ENCODE assay signal across 18 cellular contexts in genomic region chr1:217138839-217139466, GRCh38.
A peak's percentile ranks its signal among the peaks of the same experiment; 100 is the strongest.
DNase-seq lines count a peak whose midpoint lies in the region; ATAC-seq and TF ChIP-seq lines count a peak whose summit lies in the region.
"Had no signal": no experiment of that assay in that cellular context is flagged by ENCODE, and none has a peak within 500 bp of the region (broad histone marks: within the 10 kb centered on the region; RNA-seq: fewer than 3 reads in every experiment).

No MANE protein-coding gene starts in this region.

- TF ChIP-seq RAD21 in neural cell (conservative IDR thresholded peaks at IDR 0.05) = no peak

- H3K4me1 ChIP-seq in ES-I3 (ENCODE audit: insufficient read depth, low read length) = peaks cover 6% of the 10 kb centered on the region; the same call in 1 of the 2 replicates
- H3K4me1 ChIP-seq in hepatocyte (ENCODE audit: insufficient read depth) = peaks cover 21% of the 10 kb centered on the region
- H3K4me1 ChIP-seq in esophagus muscularis mucosa = peaks cover 5 to 47% (median 36%) of the 10 kb centered on the region in 4 donors

- H3K27me3 ChIP-seq in H7 (ENCODE audit: control insufficient read depth, insufficient read depth, low read length) = peaks cover 78% of the 10 kb centered on the region
- H3K27me3 ChIP-seq in hepatocyte = peaks cover 97% of the 10 kb centered on the region
- peaks cover 86% of the 10 kb centered on the region for H3K27me3 ChIP-seq in neural cell (ENCODE audit: insufficient read depth, low read depth, low read length)
- peaks cover 0 to 55% (median 0%) of the 10 kb centered on the region in 4 donors for H3K27me3 ChIP-seq in esophagus muscularis mucosa

- no peaks in the 10 kb centered on the region for H4K20me1 ChIP-seq in hepatocyte (ENCODE audit: insufficient read depth, poor library complexity, severe bottlenecking)
- H4K20me1 ChIP-seq in neural cell (ENCODE audit: insufficient read depth) = no peaks in the 10 kb centered on the region

- H3K4me3 ChIP-seq in H7 (ENCODE audit: insufficient read depth, low read depth, low read length) (peak overlapping the region; percentile 37), hepatocyte (no peak overlapping the region), neural cell (ENCODE audit: low read length) (peak overlapping the region; percentile 40), esophagus muscularis mucosa (no peak overlapping the region)

- intact Hi-C loops in esophagus muscularis mucosa (cut with DNase I) = no loop called here

- H3K79me2 ChIP-seq in hepatocyte (no peaks in the 10 kb centered on the region), neural cell (replicated peaks; ENCODE audit: insufficient read depth, low read length) (no peaks in the 10 kb centered on the region)

- TF ChIP-seq CTCF in hepatocyte (IDR thresholded peaks at IDR 0.05; ENCODE audit: poor library complexity) (no peak), neural cell (IDR thresholded peaks at IDR 0.05; ENCODE audit: poor library complexity, severe bottlenecking) (no peak), esophagus muscularis mucosa (IDR thresholded peaks at IDR 0.05) (no peak)

- peaks cover 3% of the 10 kb centered on the region for H3F3A ChIP-seq in neural cell (ENCODE audit: insufficient read depth, low read length, poor library complexity, severe bottlenecking)

- H3K4me2 ChIP-seq in hepatocyte (peak overlapping the region; percentile 99), neural cell (ENCODE audit: low read length) (no peak overlapping the region)

- ATAC-seq in HG03039 (IDR thresholded peaks at IDR 0.05; ENCODE audit: unreplicated experiment) (no peak), GM21360 (IDR thresholded peaks at IDR 0.05; ENCODE audit: unreplicated experiment) (no peak), HG03354 (IDR thresholded peaks at IDR 0.05; ENCODE audit: poor library complexity, severe bottlenecking, unreplicated experiment) (no peak)

- WGBS in hepatocyte (ENCODE audit: low lambda C conversion rate, missing lambda C conversion rate) = 29% methylated on average over 12 of the region's 12 CpGs
- WGBS in esophagus muscularis mucosa = 79% methylated on average over 12 of the region's 12 CpGs

- H3K9me3 ChIP-seq in ES-I3 (ENCODE audit: control insufficient read depth, insufficient read depth, low read length) = no peaks in the 10 kb centered on the region
- H3K9me3 ChIP-seq in hepatocyte (ENCODE audit: low read depth) = no peaks in the 10 kb centered on the region
- H3K9me3 ChIP-seq in neural cell (ENCODE audit: low read length) = no peaks in the 10 kb centered on the region
- H3K9me3 ChIP-seq in esophagus muscularis mucosa = no peaks in the 10 kb centered on the region
- H3K9me3 ChIP-seq: neutrophil had no signal

- no peak for TF ChIP-seq EP300 in neural cell (conservative IDR thresholded peaks at IDR 0.05; ENCODE audit: poor library complexity, severe bottlenecking)
- no peak for TF ChIP-seq EP300 in esophagus muscularis mucosa (IDR thresholded peaks at IDR 0.05)

- no peaks in the 10 kb centered on the region for H3K36me3 ChIP-seq in ES-I3 (ENCODE audit: insufficient read depth, low read length)
- H3K36me3 ChIP-seq in H7 (replicated peaks; ENCODE audit: control insufficient read depth, insufficient read depth, low read length) = no peaks in the 10 kb centered on the region
- H3K36me3 ChIP-seq in hepatocyte (replicated peaks; ENCODE audit: insufficient read depth, low read depth) = no peaks in the 10 kb centered on the region
- H3K36me3 ChIP-seq in neural cell (ENCODE audit: insufficient read depth, low read length) = no peaks in the 10 kb centered on the region
- no peaks in the 10 kb centered on the region for H3K36me3 ChIP-seq in esophagus muscularis mucosa
- H3K36me3 ChIP-seq: neutrophil had no signal

- H2AFZ ChIP-seq in hepatocyte = peak overlapping the region; percentile 56
- no peak overlapping the region for H2AFZ ChIP-seq in neural cell (ENCODE audit: low read depth, low read length)

- H3K9ac ChIP-seq in ES-I3 (ENCODE audit: low read depth, low read length) (peak overlapping the region; percentile 41; the same call in 1 of the 2 replicates), neural cell (ENCODE audit: low read length) (no peak overlapping the region)

- DNase-seq in H7 = peak; percentile 43
- no peak for DNase-seq in hepatocyte (ENCODE audit: low spot score)
- DNase-seq in esophagus muscularis mucosa (ENCODE audit: extremely low spot score) = no peak
- DNase-seq: activated CD4-positive, alpha-beta T cell treated with anti-CD3 and anti-CD28 coated beads, Interleukin-2, amount 10 ng/mL, durations not matched to agents 24 days and 14 days; activated gamma-delta T cell treated with Interleukin-2 at 50 U/mL for 16 hours; CD4-positive, alpha-beta memory T cell; dermis blood vessel endothelial cell; DMS153; hippocampal formation; NCI-H1417 treated with DMSO at 0.1 percent for 48 hours; NCI-H524 treated with DMSO at 0.1 percent for 48 hours; stimulated activated CD4-positive, alpha-beta T cell treated with anti-CD3 and anti-CD28 coated beads, Interleukin-4, amount 100 ng/mL, for 4 hours had no signal

- no peak overlapping the region for H3K27ac ChIP-seq in hepatocyte
- H3K27ac ChIP-seq in neural cell (ENCODE audit: low read length) = no peak overlapping the region
- H3K27ac ChIP-seq in esophagus muscularis mucosa (replicated peaks in 1 of 4) = no peak overlapping the region
- H3K27ac ChIP-seq: neutrophil had no signal

- H3K9me2 ChIP-seq in hepatocyte (replicated peaks; ENCODE audit: insufficient read depth) (no peaks in the 10 kb centered on the region), neural cell (ENCODE audit: insufficient read depth, low read length) (no peaks in the 10 kb centered on the region)

- TF ChIP-seq POLR2A in esophagus muscularis mucosa (IDR thresholded peaks at IDR 0.05; ENCODE audit: low read depth) = no peak

TF ChIP-seq in neural cell, 6 proteins besides CTCF, POLR2A, EP300 and RAD21:
- TF ChIP-seq MXI1 (conservative IDR thresholded peaks at IDR 0.05; ENCODE audit: poor library complexity, severe bottlenecking) (no peak), SMC3 (conservative IDR thresholded peaks at IDR 0.05; ENCODE audit: poor library complexity) (no peak), REST (IDR thresholded peaks at IDR 0.05; ENCODE audit: borderline replicate concordance) (no peak), TAF1 (IDR thresholded peaks at IDR 0.05; ENCODE audit: low read depth) (no peak), POLR2AphosphoS5 (IDR thresholded peaks at IDR 0.05) (no peak), EZH2 (IDR thresholded peaks at IDR 0.05; ENCODE audit: borderline replicate concordance, insufficient read depth, low read length, poor library complexity, severe bottlenecking) (no peak)

Comparison
In these comparisons a context has a peak if more than half of its experiments do, and no peak if none do; other contexts are left out.
1. H3K4me3 ChIP-seq: peak in H7 (single experiment) and neural cell (single experiment); none in hepatocyte (single experiment) and esophagus muscularis mucosa (0 of 4).